2 cellular contexts compared by ENCODE assay signal in the genomic region with DNA sequence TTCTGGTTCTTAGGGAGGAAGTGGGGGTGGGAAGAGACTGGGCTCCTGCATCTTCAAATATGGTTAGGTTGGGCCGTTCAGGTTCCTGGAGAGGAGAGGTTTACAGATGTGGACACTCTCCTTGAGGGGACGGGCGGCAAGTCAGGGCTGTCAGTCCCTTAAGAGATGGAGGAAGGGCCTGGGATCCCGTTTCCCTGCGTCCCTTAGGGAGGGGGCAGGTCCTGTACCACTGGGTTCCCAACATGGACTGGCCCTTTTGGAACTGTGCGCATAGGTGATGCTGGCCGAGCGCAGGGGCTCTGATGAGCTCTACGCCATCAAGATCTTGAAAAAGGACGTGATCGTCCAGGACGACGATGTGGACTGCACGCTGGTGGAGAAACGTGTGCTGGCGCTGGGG.
TF ChIP-seq lines count a peak whose summit lies in the region.

No MANE protein-coding gene starts in this region.

TF ChIP-seq in HCT116, 20 proteins besides CTCF, POLR2A, EP300 and RAD21:
- TF ChIP-seq EZH2phosphoT487 (IDR thresholded peaks at IDR 0.05; ENCODE audit: borderline replicate concordance) = no peak

TF ChIP-seq in K562, 482 proteins besides CTCF, POLR2A, EP300 and RAD21:
- no peak for TF ChIP-seq ZNF75A (CRISPR knock-in tag; IDR thresholded peaks at IDR 0.05)
- 0 out of 2 replicates have a peak, but pooled peaks have one; percentile 7 for TF ChIP-seq SPI1 (IDR thresholded peaks at IDR 0.05; ENCODE audit: borderline replicate concordance, low read depth, low read length)
